11 cellular contexts compared by ENCODE assay signal in the genomic region with DNA sequence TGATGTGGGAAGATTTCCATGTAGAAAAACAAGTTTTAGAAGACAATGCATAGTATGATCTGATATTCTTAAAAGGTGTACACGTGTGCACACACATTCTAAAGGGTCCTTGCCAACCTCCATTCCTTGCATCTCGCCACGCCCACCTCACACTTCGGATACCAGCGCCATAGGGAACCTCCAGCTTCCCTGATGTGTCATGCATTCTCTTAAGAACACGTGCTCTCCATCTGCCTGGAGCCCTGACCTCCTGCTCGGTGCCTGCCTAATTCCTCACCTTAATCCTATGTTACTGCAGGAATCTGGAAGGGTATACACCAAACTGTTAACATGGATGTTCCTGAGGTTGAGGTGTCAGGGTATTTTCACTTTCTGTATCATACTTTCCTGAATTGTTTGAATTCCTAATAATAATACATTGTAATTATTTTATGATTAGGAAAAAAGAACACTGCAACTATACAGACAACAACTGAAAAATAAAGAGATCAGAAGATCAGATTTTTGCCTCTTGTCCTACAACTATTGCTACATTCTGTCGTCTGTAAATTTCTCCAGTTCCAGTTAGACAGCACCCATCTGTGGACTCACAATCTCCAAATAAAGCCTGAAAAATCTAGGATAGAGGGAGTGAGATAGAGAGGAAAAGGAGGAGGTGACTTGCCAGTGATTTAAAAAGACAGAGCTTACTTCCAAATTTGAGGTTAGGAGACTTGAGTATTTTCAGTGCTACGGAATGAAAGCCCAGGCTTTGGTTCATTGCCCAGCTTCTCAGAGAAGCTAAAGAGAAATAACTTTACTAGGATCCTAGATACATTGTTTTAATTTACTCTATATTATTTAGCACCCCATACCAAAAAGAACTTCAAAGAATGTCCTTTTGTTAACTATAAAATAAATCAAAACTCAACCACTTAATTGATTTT.
DNase-seq lines count a peak whose midpoint lies in the region; TF ChIP-seq lines count a peak whose summit lies in the region.
"Had no signal": no experiment of that assay in that cellular context is flagged by ENCODE, and none has a peak within 500 bp of the region (broad histone marks: within the 10 kb centered on the region; RNA-seq: fewer than 3 reads in every experiment).

No MANE protein-coding gene starts in this region.

- peak overlapping the region; percentile 21 for H3K27ac ChIP-seq in brain microvascular endothelial cell

- no peak overlapping the region for H3K4me3 Mint-ChIP-seq in Caco-2 (ENCODE audit: unreplicated experiment)

- in situ Hi-C loops in brain microvascular endothelial cell (cut with HindIII; ENCODE audit: low pct_ligation_motif_present, low sequenced_read_pairs), result no loop called here

- CTCF ChIA-PET in Caco-2 (lab: Charles Lee), result no interaction called here

- POLR2A ChIA-PET in Caco-2 (lab: Charles Lee), result no interaction called here

- no peaks in the 10 kb centered on the region for H3K9me3 Mint-ChIP-seq in Caco-2 (ENCODE audit: unreplicated experiment)

- H3K27me3 Mint-ChIP-seq in Caco-2 (ENCODE audit: insufficient read depth, unreplicated experiment), result peaks cover 2% of the 10 kb centered on the region

- no peaks in the 10 kb centered on the region for H3K4me1 ChIP-seq in Caco-2

- BruUV-seq in Caco-2 (replicated peaks; lab: Mats Ljungman, UMichigan), result no TSS peak

- H3K36me3 Mint-ChIP-seq in Caco-2 (ENCODE audit: insufficient read depth, unreplicated experiment), result no peaks in the 10 kb centered on the region

- no peaks in the 10 kb centered on the region for H3K27me3 ChIP-seq in brain microvascular endothelial cell (replicated peaks)
- H3K27me3 ChIP-seq in Caco-2 (replicated peaks; ENCODE audit: control insufficient read depth, insufficient read depth, low read length), result no peaks in the 10 kb centered on the region

- no peaks in the 10 kb centered on the region for H3K4me1 Mint-ChIP-seq in Caco-2 (ENCODE audit: low read depth, unreplicated experiment)

- H3K36me3 ChIP-seq in brain microvascular endothelial cell (replicated peaks) (no peaks in the 10 kb centered on the region), Caco-2 (ENCODE audit: control insufficient read depth, insufficient read depth, low read length) (no peaks in the 10 kb centered on the region)

- intact Hi-C loops in Caco-2 (cut with micrococcal nuclease; ENCODE audit: unreplicated experiment), result no loop called here

- no peaks in the 10 kb centered on the region for H3K9me3 ChIP-seq in Caco-2

- H3K4me3 ChIP-seq in brain microvascular endothelial cell (ENCODE audit: low read depth, low read length), result no peak overlapping the region
- no peak overlapping the region for H3K4me3 ChIP-seq in Caco-2 (ENCODE audit: low read depth, low read length)

- no peak for TF ChIP-seq CTCF in brain microvascular endothelial cell (IDR thresholded peaks at IDR 0.05; ENCODE audit: low read depth, low read length, missing control alignments)
- TF ChIP-seq CTCF in Caco-2 (IDR thresholded peaks at IDR 0.05; ENCODE audit: insufficient read depth in 1 of 2, low read depth in 1 of 2, low read length in 1 of 2, severe bottlenecking in 1 of 2, unreplicated experiment in 1 of 2), result no peak

- peak; percentile 82 for DNase-seq in A172 (ENCODE audit: low spot score)
- DNase-seq in HS-5 (ENCODE audit: low read depth), result peak; percentile 73
- DNase-seq in brain microvascular endothelial cell, result peak; percentile 66
- peak; percentile 67 for DNase-seq in iris pigment epithelial cell (ENCODE audit: low read depth)
- DNase-seq in Caco-2, result no peak
- no peak for DNase-seq in SK-N-DZ (ENCODE audit: low spot score)
- DNase-seq in AG08396 (ENCODE audit: low spot score), result no peak
- no peak for DNase-seq in DMS114 treated with DMSO at 0.1 percent for 48 hours (lab: John Stamatoyannopoulos, UW; ENCODE audit: unreplicated experiment)
- DNase-seq: activated CD4-positive, alpha-beta T cell treated with anti-CD3 and anti-CD28 coated beads, Interleukin-2, amount 50 U/mL, for 48 hours; AML-193; DMS79 treated with DMSO at 0.1 percent for 48 hours had no signal

- H3K27ac Mint-ChIP-seq in Caco-2 (ENCODE audit: unreplicated experiment), result no peak overlapping the region

Comparison
In these comparisons a context has a peak if more than half of its experiments do, and no peak if none do; other contexts are left out.
1. DNase-seq: peak in A172 (single experiment), HS-5 (single experiment), brain microvascular endothelial cell (single experiment) and iris pigment epithelial cell (single experiment); none in Caco-2 (0 of 2), SK-N-DZ (single experiment), AG08396 (single experiment) and DMS114 treated with DMSO at 0.1 percent for 48 hours (single experiment).